ENCODE assay signal across 1 cellular context in the genomic region with DNA sequence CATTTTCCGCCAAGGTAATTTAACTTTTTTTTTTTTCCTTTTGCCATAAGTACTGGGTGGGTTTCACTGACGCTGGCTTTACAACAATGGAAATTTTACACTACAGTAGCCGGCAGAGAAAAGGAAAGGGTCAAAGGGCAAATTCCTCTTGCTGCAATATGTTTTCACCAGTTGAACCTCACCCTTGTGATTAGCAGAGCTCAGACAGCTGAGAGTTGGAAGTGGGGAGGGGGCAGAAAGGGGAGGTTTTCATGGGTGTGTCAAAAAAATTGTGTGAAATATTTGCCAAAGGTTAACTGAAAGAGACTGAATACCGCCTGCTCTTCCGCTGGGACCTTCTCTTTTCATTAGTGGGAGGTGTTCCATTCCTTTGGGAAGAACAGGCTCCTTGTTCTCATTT.
TF ChIP-seq lines count a peak whose summit lies in the region.

No MANE protein-coding gene starts in this region.

TF ChIP-seq in HepG2, 621 proteins besides CTCF, POLR2A, EP300 and RAD21 (continued from another document and continues in another):
- TF ChIP-seq, protein P1, sequence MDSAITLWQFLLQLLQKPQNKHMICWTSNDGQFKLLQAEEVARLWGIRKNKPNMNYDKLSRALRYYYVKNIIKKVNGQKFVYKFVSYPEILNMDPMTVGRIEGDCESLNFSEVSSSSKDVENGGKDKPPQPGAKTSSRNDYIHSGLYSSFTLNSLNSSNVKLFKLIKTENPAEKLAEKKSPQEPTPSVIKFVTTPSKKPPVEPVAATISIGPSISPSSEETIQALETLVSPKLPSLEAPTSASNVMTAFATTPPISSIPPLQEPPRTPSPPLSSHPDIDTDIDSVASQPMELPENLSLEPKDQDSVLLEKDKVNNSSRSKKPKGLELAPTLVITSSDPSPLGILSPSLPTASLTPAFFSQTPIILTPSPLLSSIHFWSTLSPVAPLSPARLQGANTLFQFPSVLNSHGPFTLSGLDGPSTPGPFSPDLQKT (CRISPR knock-in tag; IDR thresholded peaks at IDR 0.05; ENCODE audit: borderline replicate concordance), result no peak
- no peak for TF ChIP-seq TOE1 (CRISPR knock-in tag; IDR thresholded peaks at IDR 0.05)
- TF ChIP-seq, protein P2, sequence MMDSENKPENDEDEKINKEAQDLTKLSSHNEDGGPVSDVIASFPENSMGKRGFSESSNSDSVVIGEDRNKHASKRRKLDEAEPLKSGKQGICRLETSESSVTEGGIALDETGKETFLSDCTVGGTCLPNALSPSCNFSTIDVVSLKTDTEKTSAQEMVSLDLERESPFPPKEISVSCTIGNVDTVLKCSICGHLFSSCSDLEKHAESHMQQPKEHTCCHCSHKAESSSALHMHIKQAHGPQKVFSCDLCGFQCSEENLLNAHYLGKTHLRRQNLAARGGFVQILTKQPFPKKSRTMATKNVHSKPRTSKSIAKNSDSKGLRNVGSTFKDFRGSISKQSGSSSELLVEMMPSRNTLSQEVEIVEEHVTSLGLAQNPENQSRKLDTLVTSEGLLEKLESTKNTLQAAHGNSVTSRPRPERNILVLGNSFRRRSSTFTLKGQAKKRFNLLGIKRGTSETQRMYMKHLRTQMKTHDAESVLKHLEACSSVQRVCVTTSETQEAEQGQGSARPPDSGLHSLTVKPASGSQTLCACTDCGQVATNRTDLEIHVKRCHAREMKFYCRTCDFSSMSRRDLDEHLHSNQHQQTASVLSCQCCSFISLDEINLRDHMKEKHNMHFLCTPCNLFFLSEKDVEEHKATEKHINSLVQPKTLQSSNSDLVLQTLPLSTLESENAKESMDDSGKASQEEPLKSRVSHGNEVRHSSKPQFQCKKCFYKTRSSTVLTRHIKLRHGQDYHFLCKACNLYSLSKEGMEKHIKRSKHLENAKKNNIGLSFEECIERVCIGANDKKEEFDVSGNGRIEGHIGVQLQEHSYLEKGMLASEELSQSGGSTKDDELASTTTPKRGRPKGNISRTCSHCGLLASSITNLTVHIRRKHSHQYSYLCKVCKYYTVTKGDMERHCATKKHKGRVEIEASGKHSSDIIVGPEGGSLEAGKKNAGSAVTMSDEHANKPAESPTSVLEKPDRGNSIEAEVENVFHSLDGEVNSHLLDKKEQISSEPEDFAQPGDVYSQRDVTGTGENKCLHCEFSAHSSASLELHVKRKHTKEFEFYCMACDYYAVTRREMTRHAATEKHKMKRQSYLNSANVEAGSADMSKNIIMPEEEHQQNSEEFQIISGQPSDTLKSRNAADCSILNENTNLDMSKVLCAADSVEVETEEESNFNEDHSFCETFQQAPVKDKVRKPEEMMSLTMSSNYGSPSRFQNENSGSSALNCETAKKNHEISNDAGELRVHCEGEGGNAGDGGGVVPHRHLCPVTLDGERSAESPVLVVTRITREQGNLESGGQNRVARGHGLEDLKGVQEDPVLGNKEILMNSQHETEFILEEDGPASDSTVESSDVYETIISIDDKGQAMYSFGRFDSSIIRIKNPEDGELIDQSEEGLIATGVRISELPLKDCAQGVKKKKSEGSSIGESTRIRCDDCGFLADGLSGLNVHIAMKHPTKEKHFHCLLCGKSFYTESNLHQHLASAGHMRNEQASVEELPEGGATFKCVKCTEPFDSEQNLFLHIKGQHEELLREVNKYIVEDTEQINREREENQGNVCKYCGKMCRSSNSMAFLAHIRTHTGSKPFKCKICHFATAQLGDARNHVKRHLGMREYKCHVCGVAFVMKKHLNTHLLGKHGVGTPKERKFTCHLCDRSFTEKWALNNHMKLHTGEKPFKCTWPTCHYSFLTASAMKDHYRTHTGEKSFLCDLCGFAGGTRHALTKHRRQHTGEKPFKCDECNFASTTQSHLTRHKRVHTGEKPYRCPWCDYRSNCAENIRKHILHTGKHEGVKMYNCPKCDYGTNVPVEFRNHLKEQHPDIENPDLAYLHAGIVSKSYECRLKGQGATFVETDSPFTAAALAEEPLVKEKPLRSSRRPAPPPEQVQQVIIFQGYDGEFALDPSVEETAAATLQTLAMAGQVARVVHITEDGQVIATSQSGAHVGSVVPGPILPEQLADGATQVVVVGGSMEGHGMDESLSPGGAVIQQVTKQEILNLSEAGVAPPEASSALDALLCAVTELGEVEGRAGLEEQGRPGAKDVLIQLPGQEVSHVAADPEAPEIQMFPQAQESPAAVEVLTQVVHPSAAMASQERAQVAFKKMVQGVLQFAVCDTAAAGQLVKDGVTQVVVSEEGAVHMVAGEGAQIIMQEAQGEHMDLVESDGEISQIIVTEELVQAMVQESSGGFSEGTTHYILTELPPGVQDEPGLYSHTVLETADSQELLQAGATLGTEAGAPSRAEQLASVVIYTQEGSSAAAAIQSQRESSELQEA (CRISPR knock-in tag; IDR thresholded peaks at IDR 0.05; ENCODE audit: not compliant biosample characterization), result no peak
- TF ChIP-seq NFIB (CRISPR knock-in tag; IDR thresholded peaks at IDR 0.05; ENCODE audit: borderline replicate concordance), result no peak
- no peak; the same call in 1 of the 2 replicates for TF ChIP-seq SP4 (CRISPR knock-in tag; IDR thresholded peaks at IDR 0.05)
- no peak for TF ChIP-seq NFE2L2 (IDR thresholded peaks at IDR 0.05; ENCODE audit: low read length)
- no peak for TF ChIP-seq NKX3-1 (CRISPR knock-in tag; IDR thresholded peaks at IDR 0.05)
- TF ChIP-seq ZNF772 (CRISPR knock-in tag; IDR thresholded peaks at IDR 0.05), result no peak
- TF ChIP-seq ELF1 (CRISPR knock-in tag; IDR thresholded peaks at IDR 0.05), result no peak
- TF ChIP-seq ZNF850 (CRISPR knock-in tag; conservative IDR thresholded peaks at IDR 0.05), result no peak
- TF ChIP-seq, protein P3, sequence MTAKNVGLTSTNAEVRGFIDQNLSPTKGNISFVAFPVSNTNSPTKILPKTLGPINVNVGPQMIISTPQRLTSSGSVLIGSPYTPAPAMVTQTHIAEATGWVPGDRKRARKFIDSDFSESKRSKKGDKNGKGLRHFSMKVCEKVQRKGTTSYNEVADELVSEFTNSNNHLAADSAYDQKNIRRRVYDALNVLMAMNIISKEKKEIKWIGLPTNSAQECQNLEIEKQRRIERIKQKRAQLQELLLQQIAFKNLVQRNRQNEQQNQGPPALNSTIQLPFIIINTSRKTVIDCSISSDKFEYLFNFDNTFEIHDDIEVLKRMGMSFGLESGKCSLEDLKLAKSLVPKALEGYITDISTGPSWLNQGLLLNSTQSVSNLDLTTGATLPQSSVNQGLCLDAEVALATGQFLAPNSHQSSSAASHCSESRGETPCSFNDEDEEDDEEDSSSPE (CRISPR knock-in tag; IDR thresholded peaks at IDR 0.05), result no peak
- TF ChIP-seq, protein P4, sequence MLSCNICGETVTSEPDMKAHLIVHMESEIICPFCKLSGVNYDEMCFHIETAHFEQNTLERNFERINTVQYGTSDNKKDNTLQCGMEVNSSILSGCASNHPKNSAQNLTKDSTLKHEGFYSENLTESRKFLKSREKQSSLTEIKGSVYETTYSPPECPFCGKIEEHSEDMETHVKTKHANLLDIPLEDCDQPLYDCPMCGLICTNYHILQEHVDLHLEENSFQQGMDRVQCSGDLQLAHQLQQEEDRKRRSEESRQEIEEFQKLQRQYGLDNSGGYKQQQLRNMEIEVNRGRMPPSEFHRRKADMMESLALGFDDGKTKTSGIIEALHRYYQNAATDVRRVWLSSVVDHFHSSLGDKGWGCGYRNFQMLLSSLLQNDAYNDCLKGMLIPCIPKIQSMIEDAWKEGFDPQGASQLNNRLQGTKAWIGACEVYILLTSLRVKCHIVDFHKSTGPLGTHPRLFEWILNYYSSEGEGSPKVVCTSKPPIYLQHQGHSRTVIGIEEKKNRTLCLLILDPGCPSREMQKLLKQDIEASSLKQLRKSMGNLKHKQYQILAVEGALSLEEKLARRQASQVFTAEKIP (CRISPR knock-in tag; IDR thresholded peaks at IDR 0.05; ENCODE audit: borderline replicate concordance), result no peak
- TF ChIP-seq, protein P5, sequence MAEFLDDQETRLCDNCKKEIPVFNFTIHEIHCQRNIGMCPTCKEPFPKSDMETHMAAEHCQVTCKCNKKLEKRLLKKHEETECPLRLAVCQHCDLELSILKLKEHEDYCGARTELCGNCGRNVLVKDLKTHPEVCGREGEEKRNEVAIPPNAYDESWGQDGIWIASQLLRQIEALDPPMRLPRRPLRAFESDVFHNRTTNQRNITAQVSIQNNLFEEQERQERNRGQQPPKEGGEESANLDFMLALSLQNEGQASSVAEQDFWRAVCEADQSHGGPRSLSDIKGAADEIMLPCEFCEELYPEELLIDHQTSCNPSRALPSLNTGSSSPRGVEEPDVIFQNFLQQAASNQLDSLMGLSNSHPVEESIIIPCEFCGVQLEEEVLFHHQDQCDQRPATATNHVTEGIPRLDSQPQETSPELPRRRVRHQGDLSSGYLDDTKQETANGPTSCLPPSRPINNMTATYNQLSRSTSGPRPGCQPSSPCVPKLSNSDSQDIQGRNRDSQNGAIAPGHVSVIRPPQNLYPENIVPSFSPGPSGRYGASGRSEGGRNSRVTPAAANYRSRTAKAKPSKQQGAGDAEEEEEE (CRISPR knock-in tag; IDR thresholded peaks at IDR 0.05; ENCODE audit: borderline replicate concordance), result no peak
- no peak; the same call in 1 of the 2 replicates for TF ChIP-seq HOXA3 (CRISPR knock-in tag; IDR thresholded peaks at IDR 0.05)
- no peak for TF ChIP-seq ZNF44 (CRISPR knock-in tag; IDR thresholded peaks at IDR 0.05)
- no peak for TF ChIP-seq ZKSCAN5 (CRISPR knock-in tag; IDR thresholded peaks at IDR 0.05)
- no peak for TF ChIP-seq SMC3 (IDR thresholded peaks at IDR 0.05; ENCODE audit: low read length)
- TF ChIP-seq ZBTB3 (CRISPR knock-in tag; IDR thresholded peaks at IDR 0.05; ENCODE audit: borderline replicate concordance, low read depth), result no peak
- TF ChIP-seq TBP (CRISPR knock-in tag; IDR thresholded peaks at IDR 0.05), result no peak
- no peak for TF ChIP-seq ZNF138 (CRISPR knock-in tag; IDR thresholded peaks at IDR 0.05; ENCODE audit: low read depth)
- TF ChIP-seq PRDM10 (CRISPR knock-in tag; IDR thresholded peaks at IDR 0.05; ENCODE audit: low read depth), result no peak
- TF ChIP-seq YEATS2 (CRISPR knock-in tag; IDR thresholded peaks at IDR 0.05; ENCODE audit: borderline replicate concordance), result no peak
- no peak for TF ChIP-seq ZNF10 (CRISPR knock-in tag; IDR thresholded peaks at IDR 0.05; ENCODE audit: borderline replicate concordance, low read depth)
- TF ChIP-seq ELF3 (CRISPR knock-in tag; IDR thresholded peaks at IDR 0.05), result no peak
- TF ChIP-seq POLR2G (IDR thresholded peaks at IDR 0.05; ENCODE audit: low read depth, low read length), result no peak
- TF ChIP-seq, protein P6, sequence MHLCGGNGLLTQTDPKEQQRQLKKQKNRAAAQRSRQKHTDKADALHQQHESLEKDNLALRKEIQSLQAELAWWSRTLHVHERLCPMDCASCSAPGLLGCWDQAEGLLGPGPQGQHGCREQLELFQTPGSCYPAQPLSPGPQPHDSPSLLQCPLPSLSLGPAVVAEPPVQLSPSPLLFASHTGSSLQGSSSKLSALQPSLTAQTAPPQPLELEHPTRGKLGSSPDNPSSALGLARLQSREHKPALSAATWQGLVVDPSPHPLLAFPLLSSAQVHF (CRISPR knock-in tag; IDR thresholded peaks at IDR 0.05), result no peak
- TF ChIP-seq GPN1 (CRISPR knock-in tag; IDR thresholded peaks at IDR 0.05; ENCODE audit: borderline replicate concordance), result no peak
- TF ChIP-seq ZNF24 (IDR thresholded peaks at IDR 0.05), result no peak
- TF ChIP-seq MIER3 (CRISPR knock-in tag; IDR thresholded peaks at IDR 0.05; ENCODE audit: borderline replicate concordance), result no peak
- TF ChIP-seq FOSL2 (CRISPR knock-in tag; IDR thresholded peaks at IDR 0.05), result no peak
- no peak for TF ChIP-seq ZNF180 (CRISPR knock-in tag; IDR thresholded peaks at IDR 0.05; ENCODE audit: borderline replicate concordance, low read depth)
- no peak for TF ChIP-seq RNF2 (conservative IDR thresholded peaks at IDR 0.05; ENCODE audit: low read depth)
- 0 out of 2 replicates have a peak, but pooled peaks have one; percentile 43 for TF ChIP-seq GFI1 (CRISPR knock-in tag; IDR thresholded peaks at IDR 0.05; ENCODE audit: borderline replicate concordance)
- TF ChIP-seq ZNF441 (CRISPR knock-in tag; IDR thresholded peaks at IDR 0.05; ENCODE audit: borderline replicate concordance), result no peak
- peak; percentile 36; the same call in 1 of the 2 replicates for TF ChIP-seq FOXJ3 (CRISPR knock-in tag; IDR thresholded peaks at IDR 0.05; ENCODE audit: borderline replicate concordance)
- TF ChIP-seq RAD51 (IDR thresholded peaks at IDR 0.05; ENCODE audit: borderline replicate concordance), result no peak
- TF ChIP-seq, protein P7, sequence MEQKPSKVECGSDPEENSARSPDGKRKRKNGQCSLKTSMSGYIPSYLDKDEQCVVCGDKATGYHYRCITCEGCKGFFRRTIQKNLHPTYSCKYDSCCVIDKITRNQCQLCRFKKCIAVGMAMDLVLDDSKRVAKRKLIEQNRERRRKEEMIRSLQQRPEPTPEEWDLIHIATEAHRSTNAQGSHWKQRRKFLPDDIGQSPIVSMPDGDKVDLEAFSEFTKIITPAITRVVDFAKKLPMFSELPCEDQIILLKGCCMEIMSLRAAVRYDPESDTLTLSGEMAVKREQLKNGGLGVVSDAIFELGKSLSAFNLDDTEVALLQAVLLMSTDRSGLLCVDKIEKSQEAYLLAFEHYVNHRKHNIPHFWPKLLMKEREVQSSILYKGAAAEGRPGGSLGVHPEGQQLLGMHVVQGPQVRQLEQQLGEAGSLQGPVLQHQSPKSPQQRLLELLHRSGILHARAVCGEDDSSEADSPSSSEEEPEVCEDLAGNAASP (CRISPR knock-in tag; IDR thresholded peaks at IDR 0.05; ENCODE audit: borderline replicate concordance), result no peak
- no peak for TF ChIP-seq U2AF1 (optimal IDR thresholded peaks at IDR 0.05; ENCODE audit: low read depth, low read length)
- peak; percentile 65; the same call in 1 of the 2 replicates for TF ChIP-seq PHF21A (CRISPR knock-in tag; IDR thresholded peaks at IDR 0.05)
- no peak for TF ChIP-seq ZNF883 (CRISPR knock-in tag; IDR thresholded peaks at IDR 0.05; ENCODE audit: not compliant biosample characterization)
